9 cellular contexts compared by ENCODE assay signal in genomic region chr15:77181305-77182074, GRCh38.
DNase-seq lines count a peak whose midpoint lies in the region; ATAC-seq and TF ChIP-seq lines count a peak whose summit lies in the region.
"Had no signal": no experiment of that assay in that cellular context is flagged by ENCODE, and none has a peak within 500 bp of the region (broad histone marks: within the 10 kb centered on the region; RNA-seq: fewer than 3 reads in every experiment).

No MANE protein-coding gene starts in this region.

- peaks cover 61% of the 10 kb centered on the region for H3K4me1 Mint-ChIP-seq in activated naive CD8-positive, alpha-beta T cell (ENCODE audit: low read depth)

- H3K36me3 ChIP-seq in heart right ventricle, result peaks cover 0 to 38% (median 18%) of the 10 kb centered on the region in 9 donors
- no peaks in the 10 kb centered on the region for H3K36me3 ChIP-seq in hepatocyte (replicated peaks; ENCODE audit: insufficient read depth, low read depth)
- H3K36me3 ChIP-seq: uterus had no signal

- TF ChIP-seq CTCF in heart right ventricle (IDR thresholded peaks at IDR 0.05), result no peak
- TF ChIP-seq CTCF in hepatocyte (IDR thresholded peaks at IDR 0.05; ENCODE audit: poor library complexity), result no peak

- no peak overlapping the region for H2AFZ ChIP-seq in hepatocyte

- H3K4me2 ChIP-seq in hepatocyte, result no peak overlapping the region

- 87 to 89% methylated on average over 5 of the region's 5 CpGs for WGBS in heart right ventricle, 2 donors
- 95% methylated on average over 5 of the region's 5 CpGs for WGBS in hepatocyte (ENCODE audit: low lambda C conversion rate, missing lambda C conversion rate)

- DNase-seq in heart right ventricle, result no peak
- DNase-seq in hepatocyte (ENCODE audit: low spot score), result no peak
- DNase-seq in NCI-H1417 treated with DMSO at 0.1 percent for 48 hours (lab: John Stamatoyannopoulos, UW), result no peak
- no peak for DNase-seq in GOT3 (lab: John Stamatoyannopoulos, UW)
- DNase-seq: uterus had no signal

- no peaks in the 10 kb centered on the region for H4K20me1 ChIP-seq in hepatocyte (ENCODE audit: insufficient read depth, poor library complexity, severe bottlenecking)

- peak; percentile 55 for ATAC-seq in GM19455 (IDR thresholded peaks at IDR 0.05; ENCODE audit: unreplicated experiment)
- peak; percentile 62 for ATAC-seq in HG03280 (IDR thresholded peaks at IDR 0.05; ENCODE audit: unreplicated experiment)
- ATAC-seq in heart right ventricle, result no peak

- no peaks in the 10 kb centered on the region for H3K27me3 ChIP-seq in heart right ventricle
- H3K27me3 ChIP-seq in hepatocyte, result no peaks in the 10 kb centered on the region
- H3K27me3 ChIP-seq: uterus had no signal

- H3K27ac Mint-ChIP-seq in activated naive CD8-positive, alpha-beta T cell, result peak overlapping the region; percentile 72

- no peaks in the 10 kb centered on the region for H3K9me3 Mint-ChIP-seq in activated naive CD8-positive, alpha-beta T cell (ENCODE audit: low read depth)

- H3K9me3 ChIP-seq in heart right ventricle (no peaks in the 10 kb centered on the region), hepatocyte (ENCODE audit: low read depth) (no peaks in the 10 kb centered on the region)
- H3K9me3 ChIP-seq: uterus had no signal

- intact Hi-C loops in heart right ventricle (cut with DNase I), result loop anchor here in 5 of 10 donors (10.0 kb wide), 5 partner anchors 57 to 453 kb away; partner anchors contain the start of gene LINGO1 (in 2 of the 5)

- no peaks in the 10 kb centered on the region for H3K79me2 ChIP-seq in hepatocyte

- peaks cover 3 to 61% (median 20%) of the 10 kb centered on the region in 9 donors for H3K4me1 ChIP-seq in heart right ventricle
- peaks cover 7% of the 10 kb centered on the region for H3K4me1 ChIP-seq in hepatocyte (ENCODE audit: insufficient read depth)
- H3K4me1 ChIP-seq: uterus had no signal

- H3K36me3 Mint-ChIP-seq in activated naive CD8-positive, alpha-beta T cell, result peaks cover 15% of the 10 kb centered on the region

- H3K27ac ChIP-seq in heart right ventricle (peak overlapping the region in 1 of 10 donors; percentile 28), hepatocyte (no peak overlapping the region)
- H3K27ac ChIP-seq: uterus had no signal

- no peaks in the 10 kb centered on the region for H3K27me3 Mint-ChIP-seq in activated naive CD8-positive, alpha-beta T cell

- H3K4me3 ChIP-seq in GM08714 (ENCODE audit: low read length) (peak overlapping the region; percentile 44; the same call in 1 of the 2 replicates), heart right ventricle (no peak overlapping the region), hepatocyte (no peak overlapping the region)
- H3K4me3 ChIP-seq: uterus had no signal

- no peaks in the 10 kb centered on the region for H3K9me2 ChIP-seq in hepatocyte (replicated peaks; ENCODE audit: insufficient read depth)

- H3K4me3 Mint-ChIP-seq in activated naive CD8-positive, alpha-beta T cell, result peak overlapping the region; percentile 31

Comparison
In these comparisons a context has a peak if more than half of its experiments do, and no peak if none do; other contexts are left out.
1. ATAC-seq: peak in GM19455 (single experiment) and HG03280 (single experiment); none in heart right ventricle (0 of 8).